32 cellular contexts compared by ENCODE assay signal in genomic region chr21:41603476-41603875, GRCh38.
"Had no signal": no experiment of that assay in that cellular context is flagged by ENCODE, and none has a peak within 500 bp of the region (broad histone marks: within the 10 kb centered on the region; RNA-seq: fewer than 3 reads in every experiment).

No MANE protein-coding gene starts in this region.

- H3K4me3 ChIP-seq: cardiac muscle cell had no signal

- H3K27me3 ChIP-seq: cardiac muscle cell had no signal

- H3K36me3 ChIP-seq: cardiac muscle cell had no signal

- ATAC-seq: activated CD8-positive, alpha-beta T cell treated with anti-CD3 and anti-CD28 coated beads for 36 hours; activated T-cell treated with anti-CD3 and anti-CD28 coated beads, Interleukin-2, amount 50 U/mL, for 72 hours; activated T-helper 17 cell treated with anti-CD3 and anti-CD28 coated beads, Interleukin-2, amount 50 U/mL, for 72 hours; PC-3 had no signal

- DNase-seq: activated CD4-positive, alpha-beta T cell treated with anti-CD3 and anti-CD28 coated beads, Interleukin-2, amount 10 ng/mL, durations not matched to agents 24 days and 14 days; activated CD4-positive, alpha-beta T cell treated with anti-CD3 and anti-CD28 coated beads, Interleukin-2, amount 50 U/mL, for 4 hours; activated CD8-positive, alpha-beta T cell treated with anti-CD3 and anti-CD28 coated beads for 36 hours; activated effector memory CD4-positive, alpha-beta T cell treated with anti-CD3 and anti-CD28 coated beads, Interleukin-2, amount 50 U/mL, for 16 hours; activated naive CD4-positive, alpha-beta T cell; activated naive CD4-positive, alpha-beta T cell treated with anti-CD3 and anti-CD28 coated beads, Interleukin-2, amount 50 U/mL, for 16 hours; activated naive CD8-positive, alpha-beta T cell treated with anti-CD3 and anti-CD28 coated beads for 36 hours; activated T-cell treated with anti-CD3 and anti-CD28 coated beads, Interleukin-2, amount 50 U/mL, for 1 hour; activated T-cell treated with anti-CD3 and anti-CD28 coated beads, Interleukin-2, amount 50 U/mL, for 72 hours; amniotic stem cell; MM.1S; MV-4-11; NCI-H1092 treated with DMSO at 0.1 percent for 48 hours; NCI-H1417; NCI-H146; NCI-H187; NCI-H2029 treated with DMSO at 0.1 percent for 48 hours; NCI-H2107; NCI-H2171; NCI-H510A; NCI-H526; NCI-H748 treated with DMSO at 0.1 percent for 48 hours; NK-92 treated with Interleukin-12 subunit alpha and Interleukin-12 subunit beta, amount 100 ng/mL, for 24 hours; PC-3; Right ventricle myocardium superior; SW 1271; T-helper 1 cell; T-helper 2 cell; T-helper 9 cell had no signal

- H3K27ac ChIP-seq: cardiac muscle cell, RWPE1 had no signal
